In the genomic region with DNA sequence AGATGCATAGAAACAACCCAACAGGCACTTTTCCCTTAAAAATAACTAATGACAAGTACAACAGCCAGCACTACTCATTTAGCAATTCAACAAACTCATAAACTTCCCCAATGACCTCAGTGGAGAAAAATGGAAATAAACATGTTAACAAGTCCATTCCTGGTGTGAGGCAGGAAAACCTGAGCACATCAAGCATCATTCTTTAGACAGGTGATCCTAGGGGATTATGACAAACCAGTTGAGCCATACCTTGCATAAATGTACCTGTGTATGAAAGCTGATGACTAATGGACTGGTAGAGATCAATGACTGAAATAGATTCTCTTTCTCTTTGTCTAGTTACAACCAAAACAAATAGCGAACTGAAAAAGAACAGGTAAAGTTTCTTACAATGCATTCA, we compare ENCODE assay signal across 19 cellular contexts. TPM values are rescaled to one million over a fixed set of nuclear protein-coding genes. Genes with fewer than 3 reads are reported as not detected.
A peak's percentile ranks its signal among the peaks of the same experiment; 100 is the strongest.
DNase-seq lines count a peak whose midpoint lies in the region; ATAC-seq, FAIRE-seq and TF ChIP-seq lines count a peak whose summit lies in the region.
"Had no signal": no experiment of that assay in that cellular context is flagged by ENCODE, and none has a peak within 500 bp of the region (broad histone marks: within the 10 kb centered on the region; RNA-seq: fewer than 3 reads in every experiment).

No MANE protein-coding gene starts in this region.

- H3K4me1 ChIP-seq in RWPE2 (ENCODE audit: insufficient read depth, poor library complexity, severe bottlenecking) (peaks cover 18% of the 10 kb centered on the region), trophoblast cell (ENCODE audit: control insufficient read depth in 1 of 2, insufficient read depth in 2 of 2, low read length in 2 of 2) (peaks cover 1 to 4% of the 10 kb centered on the region in 2 experiments), pancreas (no peaks in the 10 kb centered on the region)
- H3K4me1 ChIP-seq: BLaER1, HAP-1 had no signal

- no peaks in the 10 kb centered on the region for H3K36me3 ChIP-seq in RWPE2 (ENCODE audit: low read depth)
- no peaks in the 10 kb centered on the region for H3K36me3 ChIP-seq in trophoblast cell (ENCODE audit: control insufficient read depth in 1 of 2, insufficient read depth in 2 of 2, low read length in 2 of 2)
- no peaks in the 10 kb centered on the region for H3K36me3 ChIP-seq in pancreas
- H3K36me3 ChIP-seq: BLaER1, HAP-1 had no signal

- H3K14ac ChIP-seq in trophoblast cell (ENCODE audit: low read length), result no peak overlapping the region

- H2AK5ac ChIP-seq in trophoblast cell (ENCODE audit: low read length), result no peak overlapping the region

- no peak overlapping the region for H3K4me3 ChIP-seq in RWPE2 (ENCODE audit: severe bottlenecking)
- no peak overlapping the region for H3K4me3 ChIP-seq in trophoblast cell (ENCODE audit: low read depth, low read length)
- H3K4me3 ChIP-seq in pancreas, result no peak overlapping the region
- H3K4me3 ChIP-seq: BLaER1, GM12878, GM23248, HAP-1 had no signal

- FAIRE-seq in pancreas (lab: Jason Lieb, UNC), result no peak
- FAIRE-seq: GM12878 had no signal

- no peak overlapping the region for H2BK120ac ChIP-seq in trophoblast cell (ENCODE audit: insufficient read depth, low read length, poor library complexity)

- no peak for TF ChIP-seq CTCF in RWPE2 (IDR thresholded peaks at IDR 0.05; ENCODE audit: poor library complexity, severe bottlenecking)
- no peak for TF ChIP-seq CTCF in pancreas (IDR thresholded peaks at IDR 0.05)

- no peak overlapping the region for H3K4ac ChIP-seq in trophoblast cell (ENCODE audit: low read depth, low read length)

- no CpG with 5 or more reads among the region's 1 CpG for WGBS in trophoblast cell (ENCODE audit: extremely low coverage, insufficient coverage, insufficient read length)
- WGBS in pancreas, 2 donors, result 0 to 68% methylated on average over 1 of the region's 1 CpG

- H3K79me2 ChIP-seq in trophoblast cell (ENCODE audit: control insufficient read depth, insufficient read depth, low read length, poor library complexity), result no peaks in the 10 kb centered on the region

- no peaks in the 10 kb centered on the region for H3K79me1 ChIP-seq in trophoblast cell (ENCODE audit: low read length)

- H3K9me3 ChIP-seq in RWPE2 (ENCODE audit: severe bottlenecking), result no peaks in the 10 kb centered on the region
- no peaks in the 10 kb centered on the region for H3K9me3 ChIP-seq in trophoblast cell (ENCODE audit: insufficient read depth, low read depth, low read length)
- no peaks in the 10 kb centered on the region for H3K9me3 ChIP-seq in pancreas
- H3K9me3 ChIP-seq: HAP-1 had no signal

- H4K12ac ChIP-seq in trophoblast cell (ENCODE audit: low read depth, low read length), result no peak overlapping the region

- no peak overlapping the region for H3K9ac ChIP-seq in trophoblast cell (ENCODE audit: low read length)
- H3K9ac ChIP-seq: BLaER1, GM23248 had no signal

- no peak overlapping the region for H4K91ac ChIP-seq in trophoblast cell (ENCODE audit: low read depth, low read length)

- intact Hi-C loops in pancreas (cut with DNase I), result no loop called here

- H3K18ac ChIP-seq in trophoblast cell (ENCODE audit: low read length), result no peak overlapping the region

- H4K8ac ChIP-seq in trophoblast cell (ENCODE audit: low read depth, low read length), result no peak overlapping the region

- H2BK5ac ChIP-seq in trophoblast cell (ENCODE audit: low read depth, low read length, poor library complexity), result no peak overlapping the region

- H2AFZ ChIP-seq in trophoblast cell (ENCODE audit: insufficient read depth, low read length, poor library complexity), result no peak overlapping the region
- H2AFZ ChIP-seq: GM23248 had no signal

- DNase-seq in DMS53 (lab: John Stamatoyannopoulos, UW) (peak; percentile 29), DMS53 treated with DMSO at 0.1 percent for 48 hours (lab: John Stamatoyannopoulos, UW; ENCODE audit: unreplicated experiment) (no peak), RWPE2 (ENCODE audit: low spot score) (no peak), trophoblast cell (peak; percentile 9 to 49), NCI-H2171 (lab: John Stamatoyannopoulos, UW) (no peak), pancreas (no peak)
- DNase-seq: CD4-positive, alpha-beta memory T cell; DMS153; DND-41; EL; GM23248 had no signal

- H3K27ac ChIP-seq in RWPE2 (ENCODE audit: poor library complexity, severe bottlenecking) (no peak overlapping the region), trophoblast cell (ENCODE audit: low read depth, low read length) (no peak overlapping the region), pancreas (no peak overlapping the region)
- H3K27ac ChIP-seq: 22Rv1, BLaER1, GM23248 had no signal

- H3K27me3 ChIP-seq in RWPE2 (ENCODE audit: insufficient read depth, poor library complexity, severe bottlenecking) (no peaks in the 10 kb centered on the region), trophoblast cell (ENCODE audit: insufficient read depth, low read length) (no peaks in the 10 kb centered on the region), pancreas (peaks cover 0 to 13% (median 0%) of the 10 kb centered on the region in 4 donors)

- no peak overlapping the region for H3K4me2 ChIP-seq in trophoblast cell (ENCODE audit: low read length)
- H3K4me2 ChIP-seq: BLaER1 had no signal

- H2BK12ac ChIP-seq in trophoblast cell (ENCODE audit: low read length), result no peak overlapping the region

- no peak overlapping the region for H3K23ac ChIP-seq in trophoblast cell (ENCODE audit: low read length)

- ATAC-seq in RWPE2 (ENCODE audit: low read depth), result peak; percentile 84
- peak; percentile 99 for ATAC-seq in esophagus mucosa
- ATAC-seq in GM19023 (IDR thresholded peaks at IDR 0.05; ENCODE audit: unreplicated experiment), result no peak
- no peak for ATAC-seq in pancreas
- ATAC-seq: GM12878 had no signal

RNA-seq across cellular contexts. Expression of a gene that starts 7.0 kb away (rescaled TPM):
- not detected for total RNA-seq in esophagus mucosa
- 0.10 and 0.18 TPM in 2 replicates for polyA plus RNA-seq in trophoblast cell (2013)
- under 1 TPM in 3 of 6 donors, not detected in 3; 0.06 to 0.34 (median 0.31) TPM for total RNA-seq in pancreas
- under 1 TPM; 0.02 to 0.04 TPM for polyA plus RNA-seq in pancreas
- total RNA-seq: G401, HT1080 had no signal
- polyA plus RNA-seq: CD4-positive, alpha-beta memory T cell had no signal

Comparison
In these comparisons a context has a peak if more than half of its experiments do, and no peak if none do; other contexts are left out.
1. DNase-seq: peak in DMS53 (single experiment) and trophoblast cell (2 of 2); none in DMS53 treated with DMSO at 0.1 percent for 48 hours (single experiment), RWPE2 (single experiment), NCI-H2171 (single experiment) and pancreas (0 of 6).
2. ATAC-seq: peak in RWPE2 (single experiment) and esophagus mucosa (single experiment); none in GM19023 (single experiment) and pancreas (0 of 4).